ENCODE assay signal across 11 cellular contexts in genomic region chr15:55586808-55587207, GRCh38. TPM values are rescaled to one million over a fixed set of nuclear protein-coding genes. Genes with fewer than 3 reads are reported as not detected.
DNase-seq lines count a peak whose midpoint lies in the region; ATAC-seq and TF ChIP-seq lines count a peak whose summit lies in the region.
"Had no signal": no experiment of that assay in that cellular context is flagged by ENCODE, and none has a peak within 500 bp of the region (broad histone marks: within the 10 kb centered on the region; RNA-seq: fewer than 3 reads in every experiment).

No MANE protein-coding gene starts in this region.

- H3K4me1 ChIP-seq in adipocyte (ENCODE audit: control insufficient read depth, insufficient read depth, low read length) (peaks cover 15% of the 10 kb centered on the region), thoracic aorta (ENCODE audit: control insufficient read depth in 1 of 2, low read depth in 2 of 2) (peaks cover 0 to 18% of the 10 kb centered on the region in 2 donors)

- POLR2A ChIA-PET in GM10248 (lab: Yijun Ruan, JAX) = no interaction called here

- no peak overlapping the region for H3K27ac ChIP-seq in thoracic aorta

- TF ChIP-seq CTCF in kidney epithelial cell (IDR thresholded peaks at IDR 0.05; ENCODE audit: insufficient read depth, low read length, poor library complexity, severe bottlenecking) (no peak), thoracic aorta (IDR thresholded peaks at IDR 0.05) (no peak), GM10248 (IDR thresholded peaks at IDR 0.05; ENCODE audit: control extremely low read depth, extremely low read depth, low read depth, missing control alignments) (no peak)

- H3K36me3 ChIP-seq in adipocyte (ENCODE audit: control insufficient read depth, insufficient read depth, low read length, severe bottlenecking) (no peaks in the 10 kb centered on the region), kidney epithelial cell (ENCODE audit: control insufficient read depth, insufficient read depth, low read length) (no peaks in the 10 kb centered on the region), thoracic aorta (no peaks in the 10 kb centered on the region)

- CTCF ChIA-PET in GM10248 (lab: Yijun Ruan, JAX) = no interaction called here

- H3K9me3 ChIP-seq in adipocyte (ENCODE audit: control insufficient read depth, low read length) (no peaks in the 10 kb centered on the region), thoracic aorta (no peaks in the 10 kb centered on the region)
- H3K9me3 ChIP-seq: mucosa of descending colon had no signal

- H3K27me3 ChIP-seq in adipocyte (replicated peaks; ENCODE audit: control insufficient read depth, insufficient read depth, low read length) (no peaks in the 10 kb centered on the region), kidney epithelial cell (ENCODE audit: control insufficient read depth, insufficient read depth, low read length) (no peaks in the 10 kb centered on the region), thoracic aorta (replicated peaks; ENCODE audit: insufficient read depth) (no peaks in the 10 kb centered on the region)

- H3K9ac ChIP-seq in adipocyte (ENCODE audit: low read length) = peak overlapping the region; percentile 88

- ATAC-seq in thoracic aorta (ENCODE audit: insufficient number of reproducible peaks, low FRiP score, low read depth) = no peak
- ATAC-seq in GM21717 (IDR thresholded peaks at IDR 0.05; ENCODE audit: unreplicated experiment) = no peak

- DNase-seq in NCI-H1417 (lab: John Stamatoyannopoulos, UW) = peak in 2 of 3 experiments; percentile 17 to 30
- no peak for DNase-seq in NCI-H1417 treated with DMSO at 0.1 percent for 48 hours (lab: John Stamatoyannopoulos, UW)
- no peak for DNase-seq in adipocyte (ENCODE audit: low read depth)
- no peak for DNase-seq in kidney epithelial cell (ENCODE audit: low read depth)
- DNase-seq in thoracic aorta (ENCODE audit: low spot score) = no peak
- no peak for DNase-seq in NCI-H526 treated with DMSO at 0.1 percent for 48 hours (lab: John Stamatoyannopoulos, UW)
- no peak for DNase-seq in GM10248 (ENCODE audit: extremely low spot score)
- DNase-seq: activated CD8-positive, alpha-beta memory T cell treated with anti-CD3 and anti-CD28 coated beads, Interleukin-2, amount 50 U/mL, for 48 hours; mucosa of descending colon; NK-92 treated with Interleukin-12 subunit alpha and Interleukin-12 subunit beta, amount 100 ng/mL, for 24 hours had no signal

- H3K4me3 ChIP-seq in adipocyte (ENCODE audit: low read length) = peak overlapping the region; percentile 90
- H3K4me3 ChIP-seq in kidney epithelial cell (ENCODE audit: low read depth, low read length) = peak overlapping the region; percentile 70
- peak overlapping the region; percentile 92 for H3K4me3 ChIP-seq in thoracic aorta
- H3K4me3 ChIP-seq: mucosa of descending colon had no signal

RNA-seq across cellular contexts. Expression of gene PYGO1, which starts 1.3 kb away (rescaled TPM):
- total RNA-seq in kidney epithelial cell (6.8 and 10.3 TPM in 2 replicates), thoracic aorta (10 to 100 TPM in 1 of 2 donors, 1 to 10 TPM in 1; 7.4 to 14.0 TPM)

Comparison
In these comparisons a context has a peak if more than half of its experiments do, and no peak if none do; other contexts are left out.
1. DNase-seq: peak in NCI-H1417 (2 of 3); none in NCI-H1417 treated with DMSO at 0.1 percent for 48 hours (single experiment), adipocyte (single experiment), kidney epithelial cell (single experiment), thoracic aorta (single experiment), NCI-H526 treated with DMSO at 0.1 percent for 48 hours (single experiment) and GM10248 (single experiment).
2. Peak in every context shown above with its lines, with median percentiles within 50 percentile points of each other: H3K4me3 ChIP-seq.